In genomic region chr9:129834489-129835127, GRCh38 we compare ENCODE assay signal across 8 cellular contexts. TPM values are rescaled to one million over a fixed set of nuclear protein-coding genes. Genes with fewer than 3 reads are reported as not detected.
DNase-seq lines count a peak whose midpoint lies in the region; ATAC-seq and TF ChIP-seq lines count a peak whose summit lies in the region.

No MANE protein-coding gene starts in this region.

- CTCF ChIA-PET in IMR-90 (lab: Yijun Ruan, JAX): no interaction called here

- dilution Hi-C loops in IMR-90 (cut with HindIII; ENCODE audit: low sequenced_read_pairs, unreplicated experiment): no loop called here

- H3K4me3 ChIP-seq in BLaER1 (peak overlapping the region; percentile 86), IMR-90 (ENCODE audit: insufficient read depth, low read depth, low read length) (peak overlapping the region; percentile 94), fibroblast of villous mesenchyme (ENCODE audit: low read depth, low read length) (peak overlapping the region; percentile 94), trophoblast cell (ENCODE audit: low read depth, low read length) (peak overlapping the region; percentile 93)

- H4K8ac ChIP-seq in IMR-90 (ENCODE audit: low read depth in 2 of 2, low read length in 2 of 2) (peak overlapping the region; percentile 83 to 91; a peak in 3 of 4 replicates), trophoblast cell (ENCODE audit: low read depth, low read length) (peak overlapping the region; percentile 91)

- peaks cover 28% of the 10 kb centered on the region for H3K36me3 Mint-ChIP-seq in activated T-cell treated with anti-CD3 and anti-CD28 coated beads, Interleukin-2, amount 50 U/mL, for 4 hours (ENCODE audit: insufficient read depth)

- H3K4me2 ChIP-seq in BLaER1 (peak overlapping the region; percentile 93), IMR-90 (ENCODE audit: low read depth, low read length) (peak overlapping the region; percentile 95), trophoblast cell (ENCODE audit: low read length) (peak overlapping the region; percentile 93)

- H2AK5ac ChIP-seq in IMR-90 (ENCODE audit: low read depth, low read length) (peak overlapping the region; percentile 52; the same call in 1 of the 2 replicates), trophoblast cell (ENCODE audit: low read length) (peak overlapping the region; percentile 58)

- BruUV-seq in IMR-90 (replicated peaks; lab: Mats Ljungman, UMichigan): no TSS peak

- no peaks in the 10 kb centered on the region for H3K27me3 ChIP-seq in BLaER1
- H3K27me3 ChIP-seq in IMR-90 (ENCODE audit: control insufficient read depth, insufficient read depth, low read length): no peaks in the 10 kb centered on the region
- H3K27me3 ChIP-seq in trophoblast cell (ENCODE audit: insufficient read depth, low read length): no peaks in the 10 kb centered on the region

- POLR2A ChIA-PET in IMR-90 (lab: Charles Lee; ENCODE audit: unreplicated experiment): no interaction called here

- H3K23ac ChIP-seq in IMR-90 (ENCODE audit: low read depth, low read length) (peak overlapping the region; percentile 88), trophoblast cell (ENCODE audit: low read length) (no peak overlapping the region)

- no peaks in the 10 kb centered on the region for H3K9me3 Mint-ChIP-seq in activated T-cell treated with anti-CD3 and anti-CD28 coated beads, Interleukin-2, amount 50 U/mL, for 4 hours

- no peak for DNase-seq in IMR-90
- DNase-seq in activated T-cell treated with anti-CD3 and anti-CD28 coated beads, Interleukin-2, amount 50 U/mL, for 4 hours: peak; percentile 40
- no peak for DNase-seq in fibroblast of villous mesenchyme (ENCODE audit: low read depth)
- no peak for DNase-seq in trophoblast cell
- no peak for DNase-seq in NCI-H2081 treated with DMSO at 0.1 percent for 48 hours (lab: John Stamatoyannopoulos, UW)
- no peak for DNase-seq in glomerular visceral epithelial cell (ENCODE audit: extremely low spot score)

- H2AK9ac ChIP-seq in IMR-90 (replicated peaks; ENCODE audit: low read depth, low read length, poor library complexity): peak overlapping the region; percentile 80

- H3K27ac ChIP-seq in BLaER1 (peak overlapping the region; percentile 73), IMR-90 (ENCODE audit: insufficient read depth, low read length) (peak overlapping the region; percentile 79), trophoblast cell (ENCODE audit: low read depth, low read length) (no peak overlapping the region)

- no peak for TF ChIP-seq POLR2A in IMR-90 (IDR thresholded peaks at IDR 0.05; ENCODE audit: low read depth, low read length)

- H3K79me1 ChIP-seq in IMR-90 (ENCODE audit: low read depth in 1 of 2, low read length in 2 of 2) (peaks cover 27 to 53% of the 10 kb centered on the region in 2 experiments), trophoblast cell (ENCODE audit: low read length) (peaks cover 9% of the 10 kb centered on the region)

- no peak overlapping the region for H2BK15ac ChIP-seq in IMR-90 (ENCODE audit: low read depth, low read length)

- H3K79me2 ChIP-seq in trophoblast cell (ENCODE audit: control insufficient read depth, insufficient read depth, low read length, poor library complexity): peaks cover 4% of the 10 kb centered on the region

- H3K9me3 ChIP-seq in BLaER1 (no peaks in the 10 kb centered on the region), IMR-90 (ENCODE audit: control insufficient read depth, insufficient read depth, low read length) (no peaks in the 10 kb centered on the region), trophoblast cell (ENCODE audit: insufficient read depth, low read depth, low read length) (no peaks in the 10 kb centered on the region)

- H3K9ac ChIP-seq in BLaER1 (peak overlapping the region; percentile 84), IMR-90 (ENCODE audit: low read depth, low read length) (peak overlapping the region; percentile 90), trophoblast cell (ENCODE audit: low read length) (peak overlapping the region; percentile 77)

- H4K91ac ChIP-seq in IMR-90 (ENCODE audit: insufficient read depth, low read depth, low read length): peak overlapping the region; percentile 66
- H4K91ac ChIP-seq in trophoblast cell (ENCODE audit: low read depth, low read length): peak overlapping the region; percentile 19

- H2AFZ ChIP-seq in IMR-90 (replicated peaks; ENCODE audit: low read length, poor library complexity) (peak overlapping the region; percentile 97), trophoblast cell (ENCODE audit: insufficient read depth, low read length, poor library complexity) (peak overlapping the region; percentile 98)

- H4K5ac ChIP-seq in IMR-90 (ENCODE audit: low read depth, low read length): peak overlapping the region; percentile 72

- no peak overlapping the region for H2BK12ac ChIP-seq in trophoblast cell (ENCODE audit: low read length)

- no peaks in the 10 kb centered on the region for H3K27me3 Mint-ChIP-seq in activated T-cell treated with anti-CD3 and anti-CD28 coated beads, Interleukin-2, amount 50 U/mL, for 4 hours (ENCODE audit: low read depth)

- H2BK20ac ChIP-seq in IMR-90 (ENCODE audit: low read depth, low read length): no peak overlapping the region

- H2BK120ac ChIP-seq in IMR-90 (ENCODE audit: low read depth, low read length) (peak overlapping the region; percentile 64; the same call in 1 of the 2 replicates), trophoblast cell (ENCODE audit: insufficient read depth, low read length, poor library complexity) (peak overlapping the region; percentile 28)

- no peak for TF ChIP-seq RAD21 in IMR-90 (IDR thresholded peaks at IDR 0.05; ENCODE audit: low read length)

- intact Hi-C loops in IMR-90 (cut with micrococcal nuclease): loop anchor here (2.0 kb wide), 1 partner anchor 208 kb away; the partner anchor contains the start of gene FNBP1

- H3K4ac ChIP-seq in IMR-90 (ENCODE audit: low read depth, low read length) (peak overlapping the region; percentile 84), trophoblast cell (ENCODE audit: low read depth, low read length) (peak overlapping the region; percentile 72)

- in situ Hi-C loops in IMR-90 (cut with MboI; ENCODE audit: low sequenced_read_pairs): no loop called here

- H3K4me3 Mint-ChIP-seq in activated T-cell treated with anti-CD3 and anti-CD28 coated beads, Interleukin-2, amount 50 U/mL, for 4 hours: peak overlapping the region; percentile 98

- peak overlapping the region; percentile 54 for H2BK5ac ChIP-seq in IMR-90 (ENCODE audit: low read depth, low read length, poor library complexity, severe bottlenecking)
- no peak overlapping the region for H2BK5ac ChIP-seq in trophoblast cell (ENCODE audit: low read depth, low read length, poor library complexity)

- peak overlapping the region; percentile 36 for H4K12ac ChIP-seq in trophoblast cell (ENCODE audit: low read depth, low read length)

- H3K14ac ChIP-seq in IMR-90 (replicated peaks; ENCODE audit: low read depth, low read length): peak overlapping the region; percentile 76
- H3K14ac ChIP-seq in trophoblast cell (ENCODE audit: low read length): peak overlapping the region; percentile 42

- peak overlapping the region; percentile 77; the same call in 1 of the 2 replicates for H3K56ac ChIP-seq in IMR-90 (ENCODE audit: extremely low read depth, insufficient read depth, low read length)

- peaks cover 52% of the 10 kb centered on the region for H3K4me1 Mint-ChIP-seq in activated T-cell treated with anti-CD3 and anti-CD28 coated beads, Interleukin-2, amount 50 U/mL, for 4 hours (ENCODE audit: low read depth)

- H4K20me1 ChIP-seq in BLaER1 (peaks cover 46% of the 10 kb centered on the region), IMR-90 (ENCODE audit: insufficient read depth, low read length) (peaks cover 11% of the 10 kb centered on the region)

- H3K9me1 ChIP-seq in IMR-90 (ENCODE audit: insufficient read depth, low read length): peaks cover 15% of the 10 kb centered on the region

- ATAC-seq in GM21447 (IDR thresholded peaks at IDR 0.05; ENCODE audit: unreplicated experiment) (peak; percentile 22), IMR-90 (ENCODE audit: low read depth) (peak; percentile 12)
- ATAC-seq in activated T-cell treated with anti-CD3 and anti-CD28 coated beads, Interleukin-2, amount 50 U/mL, for 4 hours: peak; percentile 6 to 11

- H3K36me3 ChIP-seq in BLaER1 (peaks cover 40% of the 10 kb centered on the region), IMR-90 (ENCODE audit: control insufficient read depth, insufficient read depth, low read length) (peaks cover 18% of the 10 kb centered on the region), trophoblast cell (ENCODE audit: control insufficient read depth in 1 of 2, insufficient read depth in 2 of 2, low read length in 2 of 2) (peaks cover 21% of the 10 kb centered on the region in 2 experiments)

- no peak for TF ChIP-seq CTCF in IMR-90 (conservative IDR thresholded peaks at IDR 0.05; ENCODE audit: low read depth, low read length)
- no peak for TF ChIP-seq CTCF in fibroblast of villous mesenchyme (IDR thresholded peaks at IDR 0.05; ENCODE audit: insufficient read depth, low read depth, low read length)

- 0% methylated on average over 12 of the region's 32 CpGs; no CpG with 5 or more reads in 1 of the 2 experiments for WGBS in IMR-90 (ENCODE audit: extremely low coverage in 2 of 2, insufficient read length in 1 of 2), 2 experiments
- WGBS in trophoblast cell (ENCODE audit: extremely low coverage, insufficient coverage, insufficient read length): no CpG with 5 or more reads among the region's 32 CpGs

- H3K18ac ChIP-seq in IMR-90 (ENCODE audit: low read depth, low read length) (no peak overlapping the region), trophoblast cell (ENCODE audit: low read length) (peak overlapping the region; percentile 78)

- H3K4me1 ChIP-seq in BLaER1 (peaks cover 38% of the 10 kb centered on the region), IMR-90 (ENCODE audit: control insufficient read depth, insufficient read depth, low read length) (peaks cover 11% of the 10 kb centered on the region), trophoblast cell (ENCODE audit: control insufficient read depth in 1 of 2, insufficient read depth in 2 of 2, low read length in 2 of 2) (peaks cover 7 to 10% of the 10 kb centered on the region in 2 experiments)

RNA-seq across cellular contexts. Expression of gene C9orf78, which starts 0.5 kb away (rescaled TPM):
- total RNA-seq in IMR-90 (2012; rRNA removed) (29.8 and 57.5 TPM in 2 replicates), fibroblast of villous mesenchyme (19.3 and 32.4 TPM in 2 replicates)
- polyA plus RNA-seq in IMR-90 (2012; rRNA removed): 36.7 and 46.0 TPM in 2 replicates
- polyA plus RNA-seq in IMR-90 (2012; cell fraction: cytosol; rRNA removed): 18.7 and 18.8 TPM in 2 replicates
- polyA plus RNA-seq in IMR-90 (2012; cell fraction: nucleus; rRNA removed; ENCODE audit: low replicate concordance): 3.1 and 12.3 TPM in 2 replicates
- total RNA-seq in activated T-cell treated with anti-CD3 and anti-CD28 coated beads, Interleukin-2, amount 50 U/mL, for 4 hours: 10 to 100 TPM; 74.8 to 92.6 (median 76.2) TPM
- polyA plus RNA-seq in trophoblast cell (2013): 31.9 and 33.2 TPM in 2 replicates

RNA-seq across cellular contexts. Expression of gene USP20, which starts 0.7 kb away (rescaled TPM):
- total RNA-seq in IMR-90 (2012; rRNA removed): 3.8 and 4.4 TPM in 2 replicates
- polyA plus RNA-seq in IMR-90 (2012; rRNA removed): 21.6 and 26.4 TPM in 2 replicates
- 11.6 and 19.9 TPM in 2 replicates for polyA plus RNA-seq in IMR-90 (2012; cell fraction: cytosol; rRNA removed)
- polyA plus RNA-seq in IMR-90 (2012; cell fraction: nucleus; rRNA removed; ENCODE audit: low replicate concordance): 70.4 and 183 TPM in 2 replicates
- 10 to 100 TPM; 39.1 to 48.4 (median 47.0) TPM for total RNA-seq in activated T-cell treated with anti-CD3 and anti-CD28 coated beads, Interleukin-2, amount 50 U/mL, for 4 hours
- 7.7 and 10.4 TPM in 2 replicates for total RNA-seq in fibroblast of villous mesenchyme
- polyA plus RNA-seq in trophoblast cell (2013): 7.7 and 7.9 TPM in 2 replicates

RNA-seq across cellular contexts. Expression of gene TOR1A, which starts 10.7 kb away (rescaled TPM):
- total RNA-seq in IMR-90 (2012; rRNA removed) (27.1 and 34.4 TPM in 2 replicates), fibroblast of villous mesenchyme (43.8 and 51.4 TPM in 2 replicates)
- polyA plus RNA-seq in IMR-90 (2012; rRNA removed): 67.5 and 74.2 TPM in 2 replicates
- 38.0 and 47.1 TPM in 2 replicates for polyA plus RNA-seq in IMR-90 (2012; cell fraction: cytosol; rRNA removed)
- polyA plus RNA-seq in IMR-90 (2012; cell fraction: nucleus; rRNA removed; ENCODE audit: low replicate concordance): 16.4 and 30.6 TPM in 2 replicates
- 10 to 100 TPM; 42.4 to 49.3 (median 45.2) TPM for total RNA-seq in activated T-cell treated with anti-CD3 and anti-CD28 coated beads, Interleukin-2, amount 50 U/mL, for 4 hours
- polyA plus RNA-seq in trophoblast cell (2013): 35.3 and 36.4 TPM in 2 replicates

RNA-seq across cellular contexts. Expression of gene TOR1B, which starts 31.6 kb away (rescaled TPM):
- total RNA-seq in IMR-90 (2012; rRNA removed) (15.6 and 16.4 TPM in 2 replicates), fibroblast of villous mesenchyme (27.4 and 33.2 TPM in 2 replicates)
- polyA plus RNA-seq in IMR-90 (2012; rRNA removed): 20.5 and 21.0 TPM in 2 replicates
- polyA plus RNA-seq in IMR-90 (2012; cell fraction: cytosol; rRNA removed): 22.9 and 28.0 TPM in 2 replicates
- polyA plus RNA-seq in IMR-90 (2012; cell fraction: nucleus; rRNA removed; ENCODE audit: low replicate concordance): 15.8 and 20.5 TPM in 2 replicates
- 10 to 100 TPM; 22.8 to 28.1 (median 27.5) TPM for total RNA-seq in activated T-cell treated with anti-CD3 and anti-CD28 coated beads, Interleukin-2, amount 50 U/mL, for 4 hours
- polyA plus RNA-seq in trophoblast cell (2013): 22.8 and 25.4 TPM in 2 replicates
